Comparison of ENCODE assay signal across 16 cellular contexts in the genomic region with DNA sequence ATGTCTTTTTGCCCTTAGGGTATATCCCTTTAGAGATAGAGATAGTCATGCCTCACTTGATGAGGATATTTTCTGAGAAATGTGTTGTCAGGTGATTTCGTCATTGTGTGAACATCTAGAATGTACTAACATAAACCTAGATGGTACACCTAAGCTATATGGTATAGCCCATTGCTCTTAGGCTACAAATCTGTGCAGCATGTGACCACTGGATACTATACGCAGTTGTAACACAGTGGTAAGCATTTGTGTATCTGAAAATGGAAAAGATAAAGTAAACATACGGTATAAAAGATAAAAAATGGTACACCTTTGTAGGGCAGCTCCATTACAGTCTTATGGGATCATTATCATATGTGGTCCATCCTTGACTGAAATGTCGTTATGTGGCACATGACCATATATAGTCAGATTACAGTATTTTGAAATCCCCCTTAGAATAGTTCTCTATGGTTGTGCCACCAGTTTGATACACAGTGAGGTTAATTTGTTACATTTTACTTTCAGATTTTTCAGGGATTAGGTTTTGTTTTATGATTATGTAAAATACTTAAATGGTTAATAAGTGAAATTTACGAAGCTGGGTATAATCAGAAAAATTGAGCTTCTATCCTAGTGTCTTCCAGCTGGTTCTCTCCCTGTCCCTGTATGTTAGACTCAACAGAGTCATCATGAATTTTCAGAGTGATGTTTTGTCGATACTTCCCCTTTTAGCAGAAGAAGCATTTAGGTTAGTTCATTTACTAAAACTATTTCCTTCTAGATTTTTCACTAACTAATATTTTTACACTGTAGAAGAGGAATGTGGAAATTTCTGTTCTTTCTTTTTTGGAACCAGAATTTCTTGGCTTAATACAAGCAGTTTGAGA. TPM values are rescaled to one million over a fixed set of nuclear protein-coding genes. Genes with fewer than 3 reads are reported as not detected.
DNase-seq lines count a peak whose midpoint lies in the region; ATAC-seq and TF ChIP-seq lines count a peak whose summit lies in the region.
"Had no signal": no experiment of that assay in that cellular context is flagged by ENCODE, and none has a peak within 500 bp of the region (broad histone marks: within the 10 kb centered on the region; RNA-seq: fewer than 3 reads in every experiment).

No MANE protein-coding gene starts in this region.

- no peaks in the 10 kb centered on the region for H3K36me3 ChIP-seq in Loucy (ENCODE audit: insufficient read depth, low read length)

- CTCF ChIA-PET in activated naive CD4-positive, alpha-beta T cell treated with anti-CD3 and anti-CD28 coated beads for 36 hours (lab: Charles Lee) = interaction anchor here (1.0 kb wide), 1 partner anchor 11 kb away, joined by 3 read pairs; no protein-coding TSS in a partner anchor
- CTCF ChIA-PET in activated naive CD4-positive, alpha-beta T cell treated with anti-CD3 and anti-CD28 coated beads, Interleukin-2, amount 10 ng/mL, durations not matched to agents 7 days and 5 days (lab: Charles Lee) = no interaction called here

- no peaks in the 10 kb centered on the region for H3K9me3 ChIP-seq in Loucy (ENCODE audit: insufficient read depth, low read depth, low read length)

- no peak for DNase-seq in activated naive CD4-positive, alpha-beta T cell treated with anti-CD3 and anti-CD28 coated beads for 36 hours
- DNase-seq in activated naive CD4-positive, alpha-beta T cell treated with anti-CD3 and anti-CD28 coated beads, Interleukin-2, amount 10 ng/mL, durations not matched to agents 7 days and 5 days = no peak
- no peak for DNase-seq in activated naive CD8-positive, alpha-beta T cell treated with anti-CD3 and anti-CD28 coated beads, Interleukin-2, amount 50 U/mL, for 24 hours
- no peak for DNase-seq in stimulated activated naive CD8-positive, alpha-beta T cell treated with anti-CD3 and anti-CD28 coated beads, Interleukin-15, Interleukin-2, amounts not matched to agents 100 U/mL and 50 U/mL, for 24 hours
- DNase-seq in kidney glomerular epithelial cell (lab: John Stamatoyannopoulos, UW) = no peak
- DNase-seq: activated CD4-positive, alpha-beta T cell treated with anti-CD3 and anti-CD28 coated beads, Interleukin-2, amount 10 ng/mL, durations not matched to agents 7 days and 5 days; activated naive CD4-positive, alpha-beta T cell; mesendoderm; NCI-H524 treated with DMSO at 0.1 percent for 48 hours; stimulated activated CD8-positive, alpha-beta memory T cell treated with anti-CD3 and anti-CD28 coated beads, Interleukin-4, amount 100 ng/mL, for 48 hours; SW 1271 had no signal

- ATAC-seq in activated naive CD8-positive, alpha-beta T cell treated with anti-CD3 and anti-CD28 coated beads, Interleukin-2, amount 50 U/mL, for 24 hours = no peak
- peak; percentile 40 for ATAC-seq in stimulated activated naive CD8-positive, alpha-beta T cell treated with anti-CD3 and anti-CD28 coated beads, Interleukin-15, Interleukin-2, amounts not matched to agents 100 U/mL and 50 U/mL, for 24 hours
- ATAC-seq in GM21717 (IDR thresholded peaks at IDR 0.05; ENCODE audit: unreplicated experiment) (no peak), HG03520 (IDR thresholded peaks at IDR 0.05; ENCODE audit: unreplicated experiment) (no peak)
- ATAC-seq: HCT116 had no signal

- no peak for TF ChIP-seq CTCF in Loucy (conservative IDR thresholded peaks at IDR 0.05; ENCODE audit: low read length)

- peaks cover 57% of the 10 kb centered on the region for H3K4me1 Mint-ChIP-seq in activated naive CD4-positive, alpha-beta T cell treated with anti-CD3 and anti-CD28 coated beads for 36 hours (ENCODE audit: low read depth)
- H3K4me1 Mint-ChIP-seq in activated naive CD4-positive, alpha-beta T cell treated with anti-CD3 and anti-CD28 coated beads, Interleukin-2, amount 10 ng/mL, durations not matched to agents 7 days and 5 days = peaks cover 36% of the 10 kb centered on the region
- peaks cover 71% of the 10 kb centered on the region for H3K4me1 Mint-ChIP-seq in activated naive CD8-positive, alpha-beta T cell treated with anti-CD3 and anti-CD28 coated beads, Interleukin-2, amount 50 U/mL, for 24 hours

- H3K4me3 ChIP-seq in Loucy (ENCODE audit: low read length, poor library complexity, severe bottlenecking) = no peak overlapping the region

- no peaks in the 10 kb centered on the region for H3K27me3 ChIP-seq in Loucy (ENCODE audit: insufficient read depth, low read length, poor library complexity, severe bottlenecking)

- H3K4me3 Mint-ChIP-seq in activated naive CD4-positive, alpha-beta T cell treated with anti-CD3 and anti-CD28 coated beads for 36 hours = no peak overlapping the region
- no peak overlapping the region for H3K4me3 Mint-ChIP-seq in activated naive CD4-positive, alpha-beta T cell treated with anti-CD3 and anti-CD28 coated beads, Interleukin-2, amount 10 ng/mL, durations not matched to agents 7 days and 5 days
- no peak overlapping the region for H3K4me3 Mint-ChIP-seq in activated naive CD8-positive, alpha-beta T cell treated with anti-CD3 and anti-CD28 coated beads, Interleukin-2, amount 50 U/mL, for 24 hours
- H3K4me3 Mint-ChIP-seq: activated CD4-positive, alpha-beta T cell treated with anti-CD3 and anti-CD28 coated beads, Interleukin-2, amount 10 ng/mL, durations not matched to agents 7 days and 5 days had no signal

- intact Hi-C loops in activated naive CD4-positive, alpha-beta T cell treated with anti-CD3 and anti-CD28 coated beads for 36 hours (cut with micrococcal nuclease) = loop anchor here (1.0 kb wide), 1 partner anchor 11 kb away; no protein-coding TSS in a partner anchor

- H3K4me1 ChIP-seq in Loucy (ENCODE audit: insufficient read depth, low read length, poor library complexity, severe bottlenecking) = peaks cover 26% of the 10 kb centered on the region

- H2AFZ ChIP-seq in Loucy (ENCODE audit: low read length) = no peak overlapping the region
- H2AFZ ChIP-seq: parathyroid adenoma had no signal

- no peaks in the 10 kb centered on the region for H3F3A ChIP-seq in Loucy (ENCODE audit: low read depth)

- no peak overlapping the region for H3K9ac ChIP-seq in Loucy (ENCODE audit: low read depth, low read length, poor library complexity, severe bottlenecking)
- H3K9ac ChIP-seq: parathyroid adenoma had no signal

- H3K36me3 Mint-ChIP-seq in activated naive CD4-positive, alpha-beta T cell treated with anti-CD3 and anti-CD28 coated beads for 36 hours (ENCODE audit: low read depth) = peaks cover 19% of the 10 kb centered on the region
- H3K36me3 Mint-ChIP-seq in activated naive CD4-positive, alpha-beta T cell treated with anti-CD3 and anti-CD28 coated beads, Interleukin-2, amount 10 ng/mL, durations not matched to agents 7 days and 5 days = peaks cover 22% of the 10 kb centered on the region
- peaks cover 26% of the 10 kb centered on the region for H3K36me3 Mint-ChIP-seq in activated naive CD8-positive, alpha-beta T cell treated with anti-CD3 and anti-CD28 coated beads, Interleukin-2, amount 50 U/mL, for 24 hours (ENCODE audit: low read depth)

- H3K4me2 ChIP-seq in Loucy (ENCODE audit: low read depth, low read length, poor library complexity, severe bottlenecking) = peak overlapping the region; percentile 6

- H3K79me2 ChIP-seq in Loucy (ENCODE audit: insufficient read depth, low read length) = peaks cover 100% of the 10 kb centered on the region

- no peaks in the 10 kb centered on the region for H3K9me2 ChIP-seq in Loucy (replicated peaks; ENCODE audit: low read depth, low read length)

- H4K20me1 ChIP-seq in Loucy (ENCODE audit: insufficient read depth, low read length, poor library complexity, severe bottlenecking) = peaks cover 99% of the 10 kb centered on the region

- no peaks in the 10 kb centered on the region for H3K27me3 Mint-ChIP-seq in activated naive CD4-positive, alpha-beta T cell treated with anti-CD3 and anti-CD28 coated beads for 36 hours (ENCODE audit: low read depth)
- H3K27me3 Mint-ChIP-seq in activated naive CD4-positive, alpha-beta T cell treated with anti-CD3 and anti-CD28 coated beads, Interleukin-2, amount 10 ng/mL, durations not matched to agents 7 days and 5 days = no peaks in the 10 kb centered on the region
- no peaks in the 10 kb centered on the region for H3K27me3 Mint-ChIP-seq in activated naive CD8-positive, alpha-beta T cell treated with anti-CD3 and anti-CD28 coated beads, Interleukin-2, amount 50 U/mL, for 24 hours
- H3K27me3 Mint-ChIP-seq: activated CD4-positive, alpha-beta T cell treated with anti-CD3 and anti-CD28 coated beads, Interleukin-2, amount 10 ng/mL, durations not matched to agents 7 days and 5 days had no signal

- peak overlapping the region; percentile 28 for H3K27ac Mint-ChIP-seq in activated naive CD4-positive, alpha-beta T cell treated with anti-CD3 and anti-CD28 coated beads for 36 hours
- H3K27ac Mint-ChIP-seq in activated naive CD4-positive, alpha-beta T cell treated with anti-CD3 and anti-CD28 coated beads, Interleukin-2, amount 10 ng/mL, durations not matched to agents 7 days and 5 days = no peak overlapping the region
- H3K27ac Mint-ChIP-seq in activated naive CD8-positive, alpha-beta T cell treated with anti-CD3 and anti-CD28 coated beads, Interleukin-2, amount 50 U/mL, for 24 hours = peak overlapping the region; percentile 26
- H3K27ac Mint-ChIP-seq: activated CD4-positive, alpha-beta T cell treated with anti-CD3 and anti-CD28 coated beads, Interleukin-2, amount 10 ng/mL, durations not matched to agents 7 days and 5 days had no signal

- H3K9me3 Mint-ChIP-seq in activated naive CD4-positive, alpha-beta T cell treated with anti-CD3 and anti-CD28 coated beads for 36 hours = no peaks in the 10 kb centered on the region
- H3K9me3 Mint-ChIP-seq in activated naive CD4-positive, alpha-beta T cell treated with anti-CD3 and anti-CD28 coated beads, Interleukin-2, amount 10 ng/mL, durations not matched to agents 7 days and 5 days = no peaks in the 10 kb centered on the region
- H3K9me3 Mint-ChIP-seq in activated naive CD8-positive, alpha-beta T cell treated with anti-CD3 and anti-CD28 coated beads, Interleukin-2, amount 50 U/mL, for 24 hours = no peaks in the 10 kb centered on the region
- H3K9me3 Mint-ChIP-seq: activated CD4-positive, alpha-beta T cell treated with anti-CD3 and anti-CD28 coated beads, Interleukin-2, amount 10 ng/mL, durations not matched to agents 7 days and 5 days had no signal

RNA-seq across cellular contexts. Expression of gene SETD5, which starts 12.8 kb away (rescaled TPM):
- 100 to 1,000 TPM; 125 to 133 TPM for total RNA-seq in activated naive CD4-positive, alpha-beta T cell treated with anti-CD3 and anti-CD28 coated beads for 36 hours

RNA-seq across cellular contexts. Expression of gene THUMPD3, which starts 47.4 kb away (rescaled TPM):
- 10 to 100 TPM; 46.0 to 48.9 TPM for total RNA-seq in activated naive CD4-positive, alpha-beta T cell treated with anti-CD3 and anti-CD28 coated beads for 36 hours
